In genomic region chr1:21256776-21257175, GRCh38 we compare ENCODE assay signal across 24 cellular contexts. TPM values are rescaled to one million over a fixed set of nuclear protein-coding genes. Genes with fewer than 3 reads are reported as not detected.
A peak's percentile ranks its signal among the peaks of the same experiment; 100 is the strongest.
DNase-seq lines count a peak whose midpoint lies in the region; TF ChIP-seq lines count a peak whose summit lies in the region.
"Had no signal": no experiment of that assay in that cellular context is flagged by ENCODE, and none has a peak within 500 bp of the region (broad histone marks: within the 10 kb centered on the region; RNA-seq: fewer than 3 reads in every experiment).

No MANE protein-coding gene starts in this region.

- POLR2A ChIA-PET in activated CD4-positive, alpha-beta memory T cell treated with anti-CD3 and anti-CD28 coated beads for 36 hours (lab: Charles Lee): interaction anchor here (1.0 kb wide), 1 partner anchor 36 kb away, joined by 3 read pairs; no protein-coding TSS in a partner anchor
- POLR2A ChIA-PET in activated CD4-positive, alpha-beta memory T cell treated with anti-CD3 and anti-CD28 coated beads, Interleukin-2, amount 10 ng/mL, durations not matched to agents 7 days and 5 days (lab: Charles Lee): interaction anchor here (1.4 to 5.3 kb wide), 3 partner anchors 37 to 88 kb away, joined by 4 to 28 read pairs (median 6); no protein-coding TSS in a partner anchor
- POLR2A ChIA-PET in CD4-positive, alpha-beta memory T cell (lab: Charles Lee; ENCODE audit: partially characterized antibody): interaction anchor here (0.7 to 2.6 kb wide), 4 partner anchors 14 to 112 kb away, joined by 3 to 10 read pairs (median 8); no protein-coding TSS in a partner anchor

- H3K27ac Mint-ChIP-seq in activated CD4-positive, alpha-beta memory T cell treated with anti-CD3 and anti-CD28 coated beads for 36 hours: peak overlapping the region; percentile 91
- no peak overlapping the region for H3K27ac Mint-ChIP-seq in activated CD4-positive, alpha-beta memory T cell treated with anti-CD3 and anti-CD28 coated beads, Interleukin-2, amount 10 ng/mL, durations not matched to agents 7 days and 5 days
- peak overlapping the region in 5 of 7 donors; percentile 7 to 69 (median 43) for H3K27ac Mint-ChIP-seq in CD4-positive, alpha-beta memory T cell
- H3K27ac Mint-ChIP-seq in activated naive CD8-positive, alpha-beta T cell treated with anti-CD3 and anti-CD28 coated beads for 36 hours: peak overlapping the region; percentile 59
- H3K27ac Mint-ChIP-seq: T-helper 2 cell treated with Interferon-gamma antibody and Interleukin-4, amounts not matched to agents 5 μg/mL and 100 μg/mL, for 36 hours had no signal

- TF ChIP-seq EP300 in transverse colon (IDR thresholded peaks at IDR 0.05; ENCODE audit: low read depth): no peak
- TF ChIP-seq EP300 in ovary (IDR thresholded peaks at IDR 0.05): no peak

- no peak overlapping the region for H2AFZ ChIP-seq in neuronal stem cell (ENCODE audit: low read length)

- no peaks in the 10 kb centered on the region for H3K9me3 ChIP-seq in CD4-positive, alpha-beta memory T cell (ENCODE audit: control insufficient read depth in 1 of 2, low read length in 2 of 2)
- H3K9me3 ChIP-seq in neuronal stem cell (replicated peaks in 1 of 2; ENCODE audit: control insufficient read depth in 2 of 2, insufficient read depth in 1 of 2, low read depth in 1 of 2, low read length in 2 of 2) (no peaks in the 10 kb centered on the region), transverse colon (no peaks in the 10 kb centered on the region), ovary (no peaks in the 10 kb centered on the region)
- H3K9me3 ChIP-seq: HAP-1, neutrophil had no signal

- no peak overlapping the region for H4K91ac ChIP-seq in neuronal stem cell (ENCODE audit: low read depth, low read length, poor library complexity)

- H3K14ac ChIP-seq in neuronal stem cell (ENCODE audit: low read length): no peak overlapping the region

- in situ Hi-C loops in transverse colon (cut with MboI; ENCODE audit: low pct_ligation_motif_present in 1 of 4, low pct_unique_long_range_greater_than_20kb in 1 of 4, low sequenced_read_pairs in 3 of 4): loop anchor here in 2 of 4 donors (10.0 kb wide), 1 partner anchor 108 kb away; no protein-coding TSS in a partner anchor

- H2BK5ac ChIP-seq in neuronal stem cell (ENCODE audit: low read length): no peak overlapping the region

- H3K27me3 Mint-ChIP-seq in activated CD4-positive, alpha-beta memory T cell treated with anti-CD3 and anti-CD28 coated beads for 36 hours: no peaks in the 10 kb centered on the region
- no peaks in the 10 kb centered on the region for H3K27me3 Mint-ChIP-seq in activated CD4-positive, alpha-beta memory T cell treated with anti-CD3 and anti-CD28 coated beads, Interleukin-2, amount 10 ng/mL, durations not matched to agents 7 days and 5 days
- H3K27me3 Mint-ChIP-seq in CD4-positive, alpha-beta memory T cell: no peaks in the 10 kb centered on the region
- H3K27me3 Mint-ChIP-seq in activated naive CD8-positive, alpha-beta T cell treated with anti-CD3 and anti-CD28 coated beads for 36 hours: no peaks in the 10 kb centered on the region

- peaks cover 49% of the 10 kb centered on the region for H3K36me3 ChIP-seq in CD4-positive, alpha-beta memory T cell (ENCODE audit: insufficient read depth, low read length)
- peaks cover 3 to 34% of the 10 kb centered on the region in 2 donors for H3K36me3 ChIP-seq in neuronal stem cell (replicated peaks in 1 of 2; ENCODE audit: control insufficient read depth in 2 of 2, insufficient read depth in 2 of 2, low read length in 2 of 2)
- peaks cover 0 to 12% (median 5%) of the 10 kb centered on the region in 4 donors for H3K36me3 ChIP-seq in transverse colon
- H3K36me3 ChIP-seq in ovary: no peaks in the 10 kb centered on the region

- H2AK5ac ChIP-seq in neuronal stem cell (ENCODE audit: low read depth, low read length): no peak overlapping the region

- peaks cover 36% of the 10 kb centered on the region for H3K4me1 ChIP-seq in CD4-positive, alpha-beta memory T cell (ENCODE audit: insufficient read depth, low read length)
- H3K4me1 ChIP-seq in neuronal stem cell (ENCODE audit: control insufficient read depth in 2 of 2, insufficient read depth in 1 of 2, low read depth in 1 of 2, low read length in 2 of 2): peaks cover 4 to 10% of the 10 kb centered on the region in 2 donors
- peaks cover 19 to 45% (median 24%) of the 10 kb centered on the region in 4 donors for H3K4me1 ChIP-seq in transverse colon
- peaks cover 7% of the 10 kb centered on the region for H3K4me1 ChIP-seq in ovary (ENCODE audit: insufficient read depth)
- H3K4me1 ChIP-seq: HAP-1 had no signal

- H3K79me1 ChIP-seq in neuronal stem cell (ENCODE audit: low read depth, low read length): no peaks in the 10 kb centered on the region

- H3K4ac ChIP-seq in neuronal stem cell (ENCODE audit: low read length): no peak overlapping the region

- H4K8ac ChIP-seq in neuronal stem cell (ENCODE audit: low read depth, low read length): no peak overlapping the region

- TF ChIP-seq CTCF in transverse colon (IDR thresholded peaks at IDR 0.05) (no peak), ovary (IDR thresholded peaks at IDR 0.05) (no peak)

- no peak overlapping the region for H2BK120ac ChIP-seq in neuronal stem cell (ENCODE audit: low read depth, low read length)

- intact Hi-C loops in activated CD4-positive, alpha-beta memory T cell treated with anti-CD3 and anti-CD28 coated beads for 36 hours (cut with micrococcal nuclease): no loop called here
- intact Hi-C loops in CD4-positive, alpha-beta memory T cell (cut with micrococcal nuclease): loop anchor here (5.0 kb wide), 1 partner anchor 36 kb away; the partner anchor contains the start of gene ECE1
- intact Hi-C loops in transverse colon (cut with DNase I; ENCODE audit: low total_unique reads): loop anchor here (5.0 kb wide), 1 partner anchor 91 kb away; no protein-coding TSS in a partner anchor
- intact Hi-C loops in ovary (cut with DNase I): loop anchor here in 3 of 4 donors (2.0 to 5.0 kb wide), 4 partner anchors 76 to 111 kb away; no protein-coding TSS in a partner anchor

- no peak overlapping the region for H3K18ac ChIP-seq in neuronal stem cell (ENCODE audit: low read length)

- WGBS in neuronal stem cell (ENCODE audit: extremely low coverage in 2 of 2, insufficient read length in 2 of 2, insufficient replicate concordance in 1 of 2), 2 donors: no CpG with 5 or more reads among the region's 13 CpGs
- 80 to 93% methylated on average over 1 to 13 of the region's 13 CpGs for WGBS in transverse colon (ENCODE audit: low coverage in 1 of 2), 2 donors
- 76 to 88% (median 83%) methylated on average over 13 of the region's 13 CpGs for WGBS in ovary, 3 donors

- no peak for DNase-seq in activated CD4-positive, alpha-beta memory T cell treated with anti-CD3 and anti-CD28 coated beads for 36 hours
- no peak for DNase-seq in activated CD4-positive, alpha-beta memory T cell treated with anti-CD3 and anti-CD28 coated beads, Interleukin-2, amount 10 ng/mL, durations not matched to agents 7 days and 5 days
- no peak for DNase-seq in CD4-positive, alpha-beta memory T cell
- no peak for DNase-seq in activated naive CD8-positive, alpha-beta T cell treated with anti-CD3 and anti-CD28 coated beads for 36 hours
- DNase-seq in neuronal stem cell (ENCODE audit: low spot score) (no peak), GM03348 (ENCODE audit: low spot score) (no peak), transverse colon (no peak), ovary (no peak)
- DNase-seq: activated gamma-delta T cell treated with Interleukin-2 at 50 U/mL for 16 hours; AML-193; effector CD4-positive, alpha-beta T cell; erythroblast; Kasumi-1; mesenchymal stem cell; NCI-H187 treated with DMSO at 0.1 percent for 48 hours; NCI-H2227 treated with DMSO at 0.1 percent for 48 hours; NCI-H774; RPMI8226 had no signal

- no peak overlapping the region for H3K27ac ChIP-seq in CD4-positive, alpha-beta memory T cell (ENCODE audit: low read depth, low read length)
- no peak overlapping the region for H3K27ac ChIP-seq in neuronal stem cell (replicated peaks; ENCODE audit: low read length)
- no peak overlapping the region for H3K27ac ChIP-seq in transverse colon
- no peak overlapping the region for H3K27ac ChIP-seq in ovary
- H3K27ac ChIP-seq: foreskin keratinocyte, SK-N-MC had no signal

- peaks cover 61% of the 10 kb centered on the region for H3K4me1 Mint-ChIP-seq in activated CD4-positive, alpha-beta memory T cell treated with anti-CD3 and anti-CD28 coated beads for 36 hours (ENCODE audit: low read depth)
- H3K4me1 Mint-ChIP-seq in activated CD4-positive, alpha-beta memory T cell treated with anti-CD3 and anti-CD28 coated beads, Interleukin-2, amount 10 ng/mL, durations not matched to agents 7 days and 5 days: peaks cover 54% of the 10 kb centered on the region
- H3K4me1 Mint-ChIP-seq in CD4-positive, alpha-beta memory T cell: peaks cover 28 to 54% (median 42%) of the 10 kb centered on the region in 4 donors
- H3K4me1 Mint-ChIP-seq in activated naive CD8-positive, alpha-beta T cell treated with anti-CD3 and anti-CD28 coated beads for 36 hours: peaks cover 59% of the 10 kb centered on the region

- no peak overlapping the region for H3K4me2 ChIP-seq in neuronal stem cell (ENCODE audit: insufficient read depth, low read length, poor library complexity, severe bottlenecking)

- peaks cover 66% of the 10 kb centered on the region for H3K36me3 Mint-ChIP-seq in activated CD4-positive, alpha-beta memory T cell treated with anti-CD3 and anti-CD28 coated beads for 36 hours
- H3K36me3 Mint-ChIP-seq in activated CD4-positive, alpha-beta memory T cell treated with anti-CD3 and anti-CD28 coated beads, Interleukin-2, amount 10 ng/mL, durations not matched to agents 7 days and 5 days (ENCODE audit: low read depth): peaks cover 64% of the 10 kb centered on the region
- peaks cover 49 to 78% of the 10 kb centered on the region in 2 donors for H3K36me3 Mint-ChIP-seq in CD4-positive, alpha-beta memory T cell
- H3K36me3 Mint-ChIP-seq in activated naive CD8-positive, alpha-beta T cell treated with anti-CD3 and anti-CD28 coated beads for 36 hours: peaks cover 58% of the 10 kb centered on the region

- no peak overlapping the region for H2BK12ac ChIP-seq in neuronal stem cell (ENCODE audit: low read length)

- TF ChIP-seq POLR2A in transverse colon (IDR thresholded peaks at IDR 0.05) (no peak), ovary (IDR thresholded peaks at IDR 0.05) (no peak)

- no peaks in the 10 kb centered on the region for H3K27me3 ChIP-seq in CD4-positive, alpha-beta memory T cell (ENCODE audit: insufficient read depth, low read length)
- H3K27me3 ChIP-seq in neuronal stem cell (ENCODE audit: control insufficient read depth in 3 of 3, insufficient read depth in 3 of 3, low read depth in 1 of 3, low read length in 3 of 3): no peaks in the 10 kb centered on the region
- no peaks in the 10 kb centered on the region for H3K27me3 ChIP-seq in transverse colon
- no peaks in the 10 kb centered on the region for H3K27me3 ChIP-seq in ovary
- H3K27me3 ChIP-seq: foreskin keratinocyte, neutrophil had no signal

- H3K4me3 Mint-ChIP-seq in activated CD4-positive, alpha-beta memory T cell treated with anti-CD3 and anti-CD28 coated beads for 36 hours: no peak overlapping the region
- H3K4me3 Mint-ChIP-seq in activated CD4-positive, alpha-beta memory T cell treated with anti-CD3 and anti-CD28 coated beads, Interleukin-2, amount 10 ng/mL, durations not matched to agents 7 days and 5 days: no peak overlapping the region
- no peak overlapping the region for H3K4me3 Mint-ChIP-seq in CD4-positive, alpha-beta memory T cell
- H3K4me3 Mint-ChIP-seq in activated naive CD8-positive, alpha-beta T cell treated with anti-CD3 and anti-CD28 coated beads for 36 hours: no peak overlapping the region
- H3K4me3 Mint-ChIP-seq: T-helper 2 cell treated with Interferon-gamma antibody and Interleukin-4, amounts not matched to agents 5 μg/mL and 100 μg/mL, for 36 hours had no signal

- H3K23ac ChIP-seq in neuronal stem cell (ENCODE audit: low read depth, low read length, poor library complexity): no peak overlapping the region

- peak overlapping the region; percentile 17 for H3K9ac ChIP-seq in neuronal stem cell (ENCODE audit: low read depth, low read length, poor library complexity)

- H3K9me3 Mint-ChIP-seq in activated CD4-positive, alpha-beta memory T cell treated with anti-CD3 and anti-CD28 coated beads for 36 hours: no peaks in the 10 kb centered on the region
- no peaks in the 10 kb centered on the region for H3K9me3 Mint-ChIP-seq in activated CD4-positive, alpha-beta memory T cell treated with anti-CD3 and anti-CD28 coated beads, Interleukin-2, amount 10 ng/mL, durations not matched to agents 7 days and 5 days
- no peaks in the 10 kb centered on the region for H3K9me3 Mint-ChIP-seq in CD4-positive, alpha-beta memory T cell
- no peaks in the 10 kb centered on the region for H3K9me3 Mint-ChIP-seq in activated naive CD8-positive, alpha-beta T cell treated with anti-CD3 and anti-CD28 coated beads for 36 hours
- H3K9me3 Mint-ChIP-seq: T-helper 2 cell treated with Interferon-gamma antibody and Interleukin-4, amounts not matched to agents 5 μg/mL and 100 μg/mL, for 36 hours had no signal

- no peak overlapping the region for H2BK15ac ChIP-seq in neuronal stem cell (ENCODE audit: low read length)

- H3K4me3 ChIP-seq in CD4-positive, alpha-beta memory T cell (ENCODE audit: low read length in 2 of 2): no peak overlapping the region
- no peak overlapping the region for H3K4me3 ChIP-seq in neuronal stem cell (ENCODE audit: low read length in 2 of 2)
- no peak overlapping the region for H3K4me3 ChIP-seq in transverse colon
- no peak overlapping the region for H3K4me3 ChIP-seq in ovary
- H3K4me3 ChIP-seq: HAP-1, SK-N-MC, skin epidermis had no signal

- CTCF ChIA-PET in activated CD4-positive, alpha-beta memory T cell treated with anti-CD3 and anti-CD28 coated beads for 36 hours (lab: Charles Lee): interaction anchor here (1.2 to 11.8 kb wide), 7 partner anchors 13 to 112 kb away, joined by 4 to 208 read pairs (median 16); no protein-coding TSS in a partner anchor
- CTCF ChIA-PET in activated CD4-positive, alpha-beta memory T cell treated with anti-CD3 and anti-CD28 coated beads, Interleukin-2, amount 10 ng/mL, durations not matched to agents 7 days and 5 days (lab: Charles Lee): interaction anchor here (1.1 to 10.1 kb wide), 5 partner anchors 14 to 118 kb away, joined by 3 to 186 read pairs (median 21); no protein-coding TSS in a partner anchor
- CTCF ChIA-PET in CD4-positive, alpha-beta memory T cell (lab: Charles Lee; ENCODE audit: partially characterized antibody): interaction anchor here (0.9 to 12.2 kb wide), 6 partner anchors 13 to 111 kb away, joined by 3 to 363 read pairs (median 36); no protein-coding TSS in a partner anchor

RNA-seq across cellular contexts. Expression of gene ECE1, which starts 33.5 kb away (rescaled TPM):
- 100 to 1,000 TPM; 137 to 144 TPM for total RNA-seq in activated CD4-positive, alpha-beta memory T cell treated with anti-CD3 and anti-CD28 coated beads for 36 hours
- total RNA-seq in activated CD4-positive, alpha-beta memory T cell treated with anti-CD3 and anti-CD28 coated beads, Interleukin-2, amount 10 ng/mL, durations not matched to agents 7 days and 5 days: 10 to 100 TPM; 85.3 to 87.9 TPM
- total RNA-seq in CD4-positive, alpha-beta memory T cell: 100 to 1,000 TPM in 1 of 2 experiments, 10 to 100 TPM in 1; 86.0 to 104 TPM
- 10 to 100 TPM; 10.0 to 65.2 TPM for polyA plus RNA-seq in CD4-positive, alpha-beta memory T cell
- total RNA-seq in activated naive CD8-positive, alpha-beta T cell treated with anti-CD3 and anti-CD28 coated beads for 36 hours: 100 to 1,000 TPM in 1 of 2 experiments, 10 to 100 TPM in 1; 95.6 to 101 TPM
- 10.7 TPM for polyA plus RNA-seq in neuronal stem cell (2013, experiment 1 of 2)
- 10.7 TPM for polyA plus RNA-seq in neuronal stem cell (2013, experiment 2 of 2)
- total RNA-seq in transverse colon (100 to 1,000 TPM in 3 of 4 donors, 10 to 100 TPM in 1; 55.9 to 149 (median 112) TPM), ovary (100 to 1,000 TPM in 4 of 7 donors, 10 to 100 TPM in 3; 37.3 to 183 (median 119) TPM)
- polyA plus RNA-seq in ovary: 100 to 1,000 TPM in 1 of 2 donors, 10 to 100 TPM in 1; 84.0 to 313 TPM
